1 cellular context compared by ENCODE assay signal in the genomic region with DNA sequence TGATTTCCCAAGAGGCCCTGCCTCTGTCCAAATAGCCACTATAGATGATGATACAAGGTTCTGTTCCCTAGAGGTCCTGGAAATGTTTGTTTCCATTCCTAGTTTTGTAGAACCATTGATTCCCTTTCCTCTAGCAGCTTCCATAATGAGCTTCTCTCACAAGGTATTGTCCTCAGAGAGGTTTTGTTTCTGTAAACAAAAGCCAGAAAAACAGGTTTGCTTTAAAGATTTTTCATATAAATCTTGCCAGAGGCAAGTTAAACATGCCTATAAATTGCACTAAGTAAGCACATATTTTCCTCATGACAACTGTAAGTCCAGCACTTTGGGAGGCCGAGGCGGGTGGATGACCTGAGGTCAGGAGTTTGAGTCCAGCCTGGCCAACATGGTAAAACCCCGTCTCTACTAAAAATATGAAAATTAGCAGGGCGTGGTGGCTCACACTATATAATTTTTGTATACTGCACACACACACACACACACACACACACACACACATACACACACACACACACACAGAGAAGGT.
TF ChIP-seq lines count a peak whose summit lies in the region.

No MANE protein-coding gene starts in this region.

TF ChIP-seq in GM23338, 12 proteins besides CTCF, POLR2A, EP300 and RAD21:
- no peak for TF ChIP-seq JUNB (IDR thresholded peaks at IDR 0.05; ENCODE audit: unreplicated experiment)
- no peak for TF ChIP-seq NANOG (IDR thresholded peaks at IDR 0.05; ENCODE audit: borderline replicate concordance)
- TF ChIP-seq ZNF331 (CRISPR knock-in tag; IDR thresholded peaks at IDR 0.05; ENCODE audit: low read depth): no peak
- TF ChIP-seq EZH2phosphoT487 (IDR thresholded peaks at IDR 0.05; ENCODE audit: unreplicated experiment): no peak
- TF ChIP-seq CREB1 (CRISPR knock-in tag; IDR thresholded peaks at IDR 0.05; ENCODE audit: low read depth): no peak
- TF ChIP-seq, protein P1, sequence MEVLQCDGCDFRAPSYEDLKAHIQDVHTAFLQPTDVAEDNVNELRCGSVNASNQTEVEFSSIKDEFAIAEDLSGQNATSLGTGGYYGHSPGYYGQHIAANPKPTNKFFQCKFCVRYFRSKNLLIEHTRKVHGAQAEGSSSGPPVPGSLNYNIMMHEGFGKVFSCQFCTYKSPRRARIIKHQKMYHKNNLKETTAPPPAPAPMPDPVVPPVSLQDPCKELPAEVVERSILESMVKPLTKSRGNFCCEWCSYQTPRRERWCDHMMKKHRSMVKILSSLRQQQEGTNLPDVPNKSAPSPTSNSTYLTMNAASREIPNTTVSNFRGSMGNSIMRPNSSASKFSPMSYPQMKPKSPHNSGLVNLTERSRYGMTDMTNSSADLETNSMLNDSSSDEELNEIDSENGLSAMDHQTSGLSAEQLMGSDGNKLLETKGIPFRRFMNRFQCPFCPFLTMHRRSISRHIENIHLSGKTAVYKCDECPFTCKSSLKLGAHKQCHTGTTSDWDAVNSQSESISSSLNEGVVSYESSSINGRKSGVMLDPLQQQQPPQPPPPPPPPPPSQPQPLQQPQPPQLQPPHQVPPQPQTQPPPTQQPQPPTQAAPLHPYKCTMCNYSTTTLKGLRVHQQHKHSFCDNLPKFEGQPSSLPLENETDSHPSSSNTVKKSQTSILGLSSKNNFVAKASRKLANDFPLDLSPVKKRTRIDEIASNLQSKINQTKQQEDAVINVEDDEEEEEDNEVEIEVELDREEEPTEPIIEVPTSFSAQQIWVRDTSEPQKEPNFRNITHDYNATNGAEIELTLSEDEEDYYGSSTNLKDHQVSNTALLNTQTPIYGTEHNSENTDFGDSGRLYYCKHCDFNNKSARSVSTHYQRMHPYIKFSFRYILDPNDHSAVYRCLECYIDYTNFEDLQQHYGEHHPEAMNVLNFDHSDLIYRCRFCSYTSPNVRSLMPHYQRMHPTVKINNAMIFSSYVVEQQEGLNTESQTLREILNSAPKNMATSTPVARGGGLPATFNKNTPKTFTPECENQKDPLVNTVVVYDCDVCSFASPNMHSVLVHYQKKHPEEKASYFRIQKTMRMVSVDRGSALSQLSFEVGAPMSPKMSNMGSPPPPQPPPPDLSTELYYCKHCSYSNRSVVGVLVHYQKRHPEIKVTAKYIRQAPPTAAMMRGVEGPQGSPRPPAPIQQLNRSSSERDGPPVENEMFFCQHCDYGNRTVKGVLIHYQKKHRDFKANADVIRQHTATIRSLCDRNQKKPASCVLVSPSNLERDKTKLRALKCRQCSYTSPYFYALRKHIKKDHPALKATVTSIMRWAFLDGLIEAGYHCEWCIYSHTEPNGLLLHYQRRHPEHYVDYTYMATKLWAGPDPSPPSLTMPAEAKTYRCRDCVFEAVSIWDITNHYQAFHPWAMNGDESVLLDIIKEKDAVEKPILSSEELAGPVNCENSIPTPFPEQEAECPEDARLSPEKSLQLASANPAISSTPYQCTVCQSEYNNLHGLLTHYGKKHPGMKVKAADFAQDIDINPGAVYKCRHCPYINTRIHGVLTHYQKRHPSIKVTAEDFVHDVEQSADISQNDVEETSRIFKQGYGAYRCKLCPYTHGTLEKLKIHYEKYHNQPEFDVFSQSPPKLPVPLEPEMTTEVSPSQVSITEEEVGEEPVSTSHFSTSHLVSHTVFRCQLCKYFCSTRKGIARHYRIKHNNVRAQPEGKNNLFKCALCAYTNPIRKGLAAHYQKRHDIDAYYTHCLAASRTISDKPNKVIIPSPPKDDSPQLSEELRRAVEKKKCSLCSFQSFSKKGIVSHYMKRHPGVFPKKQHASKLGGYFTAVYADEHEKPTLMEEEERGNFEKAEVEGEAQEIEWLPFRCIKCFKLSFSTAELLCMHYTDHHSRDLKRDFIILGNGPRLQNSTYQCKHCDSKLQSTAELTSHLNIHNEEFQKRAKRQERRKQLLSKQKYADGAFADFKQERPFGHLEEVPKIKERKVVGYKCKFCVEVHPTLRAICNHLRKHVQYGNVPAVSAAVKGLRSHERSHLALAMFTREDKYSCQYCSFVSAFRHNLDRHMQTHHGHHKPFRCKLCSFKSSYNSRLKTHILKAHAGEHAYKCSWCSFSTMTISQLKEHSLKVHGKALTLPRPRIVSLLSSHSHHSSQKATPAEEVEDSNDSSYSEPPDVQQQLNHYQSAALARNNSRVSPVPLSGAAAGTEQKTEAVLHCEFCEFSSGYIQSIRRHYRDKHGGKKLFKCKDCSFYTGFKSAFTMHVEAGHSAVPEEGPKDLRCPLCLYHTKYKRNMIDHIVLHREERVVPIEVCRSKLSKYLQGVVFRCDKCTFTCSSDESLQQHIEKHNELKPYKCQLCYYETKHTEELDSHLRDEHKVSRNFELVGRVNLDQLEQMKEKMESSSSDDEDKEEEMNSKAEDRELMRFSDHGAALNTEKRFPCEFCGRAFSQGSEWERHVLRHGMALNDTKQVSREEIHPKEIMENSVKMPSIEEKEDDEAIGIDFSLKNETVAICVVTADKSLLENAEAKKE (CRISPR knock-in tag; IDR thresholded peaks at IDR 0.05): no peak
- TF ChIP-seq, protein P2, sequence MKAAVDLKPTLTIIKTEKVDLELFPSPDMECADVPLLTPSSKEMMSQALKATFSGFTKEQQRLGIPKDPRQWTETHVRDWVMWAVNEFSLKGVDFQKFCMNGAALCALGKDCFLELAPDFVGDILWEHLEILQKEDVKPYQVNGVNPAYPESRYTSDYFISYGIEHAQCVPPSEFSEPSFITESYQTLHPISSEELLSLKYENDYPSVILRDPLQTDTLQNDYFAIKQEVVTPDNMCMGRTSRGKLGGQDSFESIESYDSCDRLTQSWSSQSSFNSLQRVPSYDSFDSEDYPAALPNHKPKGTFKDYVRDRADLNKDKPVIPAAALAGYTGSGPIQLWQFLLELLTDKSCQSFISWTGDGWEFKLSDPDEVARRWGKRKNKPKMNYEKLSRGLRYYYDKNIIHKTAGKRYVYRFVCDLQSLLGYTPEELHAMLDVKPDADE (IDR thresholded peaks at IDR 0.05): no peak
- TF ChIP-seq, protein P3, sequence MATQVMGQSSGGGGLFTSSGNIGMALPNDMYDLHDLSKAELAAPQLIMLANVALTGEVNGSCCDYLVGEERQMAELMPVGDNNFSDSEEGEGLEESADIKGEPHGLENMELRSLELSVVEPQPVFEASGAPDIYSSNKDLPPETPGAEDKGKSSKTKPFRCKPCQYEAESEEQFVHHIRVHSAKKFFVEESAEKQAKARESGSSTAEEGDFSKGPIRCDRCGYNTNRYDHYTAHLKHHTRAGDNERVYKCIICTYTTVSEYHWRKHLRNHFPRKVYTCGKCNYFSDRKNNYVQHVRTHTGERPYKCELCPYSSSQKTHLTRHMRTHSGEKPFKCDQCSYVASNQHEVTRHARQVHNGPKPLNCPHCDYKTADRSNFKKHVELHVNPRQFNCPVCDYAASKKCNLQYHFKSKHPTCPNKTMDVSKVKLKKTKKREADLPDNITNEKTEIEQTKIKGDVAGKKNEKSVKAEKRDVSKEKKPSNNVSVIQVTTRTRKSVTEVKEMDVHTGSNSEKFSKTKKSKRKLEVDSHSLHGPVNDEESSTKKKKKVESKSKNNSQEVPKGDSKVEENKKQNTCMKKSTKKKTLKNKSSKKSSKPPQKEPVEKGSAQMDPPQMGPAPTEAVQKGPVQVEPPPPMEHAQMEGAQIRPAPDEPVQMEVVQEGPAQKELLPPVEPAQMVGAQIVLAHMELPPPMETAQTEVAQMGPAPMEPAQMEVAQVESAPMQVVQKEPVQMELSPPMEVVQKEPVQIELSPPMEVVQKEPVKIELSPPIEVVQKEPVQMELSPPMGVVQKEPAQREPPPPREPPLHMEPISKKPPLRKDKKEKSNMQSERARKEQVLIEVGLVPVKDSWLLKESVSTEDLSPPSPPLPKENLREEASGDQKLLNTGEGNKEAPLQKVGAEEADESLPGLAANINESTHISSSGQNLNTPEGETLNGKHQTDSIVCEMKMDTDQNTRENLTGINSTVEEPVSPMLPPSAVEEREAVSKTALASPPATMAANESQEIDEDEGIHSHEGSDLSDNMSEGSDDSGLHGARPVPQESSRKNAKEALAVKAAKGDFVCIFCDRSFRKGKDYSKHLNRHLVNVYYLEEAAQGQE (IDR thresholded peaks at IDR 0.05; ENCODE audit: unreplicated experiment): no peak
- TF ChIP-seq POLR2AphosphoS5 (IDR thresholded peaks at IDR 0.05; ENCODE audit: low read depth): no peak
- TF ChIP-seq ZNF114 (CRISPR knock-in tag; IDR thresholded peaks at IDR 0.05): no peak
- no peak for TF ChIP-seq EZH2 (IDR thresholded peaks at IDR 0.05; ENCODE audit: low read depth, unreplicated experiment)
- no peak for TF ChIP-seq STAT1 (IDR thresholded peaks at IDR 0.05; ENCODE audit: unreplicated experiment)
TF ChIP-seq in GM23338: peak in this region for 0.
